Comparison of ENCODE assay signal across 1 cellular context in genomic region chr20:61256365-61256764, GRCh38.
TF ChIP-seq lines count a peak whose summit lies in the region.

No MANE protein-coding gene starts in this region.

TF ChIP-seq in H1, 55 proteins besides CTCF, POLR2A, EP300 and RAD21:
- TF ChIP-seq JUN (IDR thresholded peaks at IDR 0.05; ENCODE audit: low read depth, low read length) = no peak
